In the genomic region with DNA sequence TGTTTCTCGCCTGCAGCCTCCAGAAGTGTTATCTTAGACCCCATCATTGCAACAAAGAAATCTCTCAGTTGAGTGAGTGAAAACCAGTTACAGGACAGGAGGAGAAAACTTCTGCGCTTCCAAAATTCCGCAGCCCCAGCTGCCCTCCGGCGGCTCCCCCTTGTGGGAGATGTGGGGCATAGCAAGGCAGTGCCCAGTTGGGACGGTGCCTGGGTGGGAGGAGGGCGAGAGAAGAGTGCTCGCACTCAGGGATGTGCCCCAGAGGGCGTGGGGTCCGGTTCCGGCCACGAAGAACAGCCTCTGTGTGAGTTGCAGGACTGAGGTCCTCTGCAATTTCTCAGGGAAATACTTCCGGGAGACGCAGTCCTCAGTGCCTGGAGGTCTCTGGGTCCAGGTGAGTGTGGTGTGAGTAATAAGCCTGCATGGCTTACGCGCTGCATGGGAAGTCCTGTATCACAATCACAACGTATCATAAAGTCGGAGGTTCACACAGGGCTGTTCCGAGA, we compare ENCODE assay signal across 8 cellular contexts.
DNase-seq lines count a peak whose midpoint lies in the region; ATAC-seq and TF ChIP-seq lines count a peak whose summit lies in the region.

No MANE protein-coding gene starts in this region.

- H3K4me1 Mint-ChIP-seq in brain, result peaks cover 59% of the 10 kb centered on the region
- H3K4me1 Mint-ChIP-seq in immature natural killer cell, result no peaks in the 10 kb centered on the region

- H3K27me3 ChIP-seq in SK-N-SH (ENCODE audit: insufficient read depth), result no peaks in the 10 kb centered on the region

- H3K9me3 Mint-ChIP-seq in brain (peaks cover 0 to 6% (median 0%) of the 10 kb centered on the region in 5 experiments), immature natural killer cell (no peaks in the 10 kb centered on the region)

- H2AFZ ChIP-seq in SK-N-SH (ENCODE audit: low read depth), result peak overlapping the region; percentile 61

- POLR2A ChIA-PET in SK-N-SH (lab: Yijun Ruan, JAX), result no interaction called here

- TF ChIP-seq CTCF in SK-N-SH (IDR thresholded peaks at IDR 0.05) (peak; percentile 98), brain (conservative IDR thresholded peaks at IDR 0.05) (peak; percentile 91 to 97)

- DNase-seq in Ammon's horn (ENCODE audit: low spot score), result peak; percentile 75
- peak; percentile 79 for DNase-seq in SK-N-SH
- peak in 2 of 3 donors; percentile 1 to 7 for DNase-seq in immature natural killer cell
- no peak for DNase-seq in amniotic stem cell (lab: John Stamatoyannopoulos, UW)

- H3F3A ChIP-seq in SK-N-SH (replicated peaks; ENCODE audit: insufficient read depth), result peaks cover 25% of the 10 kb centered on the region

- H3K4me3 Mint-ChIP-seq in brain (peak overlapping the region; percentile 76 to 92 (median 81)), immature natural killer cell (no peak overlapping the region)

- H3K36me3 ChIP-seq in SK-N-SH (replicated peaks in 1 of 2; ENCODE audit: control insufficient read depth in 1 of 2, insufficient read depth in 2 of 2, low read length in 1 of 2), result no peaks in the 10 kb centered on the region

- H3K9ac ChIP-seq in SK-N-SH, result peak overlapping the region; percentile 80

- ATAC-seq in GM18870 (IDR thresholded peaks at IDR 0.05; ENCODE audit: unreplicated experiment), result peak; percentile 43
- ATAC-seq in HG03439 (IDR thresholded peaks at IDR 0.05; ENCODE audit: unreplicated experiment), result peak; percentile 69

- H3K36me3 Mint-ChIP-seq in brain (peaks cover 4% of the 10 kb centered on the region), immature natural killer cell (no peaks in the 10 kb centered on the region)

- peak in 1 of 2 experiments; percentile 37; a peak in 1 of 4 replicates for TF ChIP-seq EP300 in SK-N-SH (IDR thresholded peaks at IDR 0.05; ENCODE audit: borderline replicate concordance in 1 of 2, low read depth in 1 of 2, low read length in 1 of 2)

- H3K4me1 ChIP-seq in SK-N-SH (ENCODE audit: control insufficient read depth in 1 of 2, insufficient read depth in 2 of 2, low read depth in 1 of 2, low read length in 1 of 2), result peaks cover 13 to 22% of the 10 kb centered on the region in 2 experiments

- no peaks in the 10 kb centered on the region for H4K20me1 ChIP-seq in SK-N-SH (ENCODE audit: insufficient read depth)

- CTCF ChIA-PET in SK-N-SH (lab: Yijun Ruan, JAX), result interaction anchor here (0.6 to 4.5 kb wide), 28 partner anchors 9 to 548 kb away, joined by 3 to 63 read pairs (median 4); no protein-coding TSS in a partner anchor

- WGBS in SK-N-SH (ENCODE audit: low lambda C conversion rate), result 7% methylated on average over 12 of the region's 19 CpGs

- H3K79me2 ChIP-seq in SK-N-SH (ENCODE audit: insufficient read depth), result peaks cover 47% of the 10 kb centered on the region

- peak; percentile 90 for TF ChIP-seq RAD21 in SK-N-SH (IDR thresholded peaks at IDR 0.05; ENCODE audit: low read length)

- H3K4me2 ChIP-seq in SK-N-SH, result peak overlapping the region; percentile 90

- H3K27ac Mint-ChIP-seq in brain, result peak overlapping the region; percentile 61 to 92 (median 73)
- H3K27ac Mint-ChIP-seq in immature natural killer cell, result no peak overlapping the region

- H3K9me2 ChIP-seq in SK-N-SH, result no peaks in the 10 kb centered on the region

- H3K27me3 Mint-ChIP-seq in brain (no peaks in the 10 kb centered on the region), immature natural killer cell (ENCODE audit: low read depth in 3 of 3) (peaks cover 6 to 11% (median 11%) of the 10 kb centered on the region in 3 donors)

- H3K9me3 ChIP-seq in SK-N-SH, result no peaks in the 10 kb centered on the region

- H3K27ac ChIP-seq in SK-N-SH (ENCODE audit: low read depth in 2 of 2, low read length in 1 of 2) (peak overlapping the region; percentile 85 to 99), skin epidermis (peak overlapping the region in 11 of 21 experiments; percentile 18 to 71 (median 46))

- H3K4me3 ChIP-seq in SK-N-SH (ENCODE audit: low read depth in 2 of 2, low read length in 1 of 2) (peak overlapping the region; percentile 47 to 67; a peak in 3 of 4 replicates), skin epidermis (peak overlapping the region in 4 of 7 experiments; percentile 9 to 34 (median 12))

TF ChIP-seq in SK-N-SH, 30 proteins besides CTCF, POLR2A, EP300 and RAD21 (continues in another document):
- no peak for TF ChIP-seq NRF1 (IDR thresholded peaks at IDR 0.05; ENCODE audit: low read depth, low read length)
- TF ChIP-seq, protein P1, sequence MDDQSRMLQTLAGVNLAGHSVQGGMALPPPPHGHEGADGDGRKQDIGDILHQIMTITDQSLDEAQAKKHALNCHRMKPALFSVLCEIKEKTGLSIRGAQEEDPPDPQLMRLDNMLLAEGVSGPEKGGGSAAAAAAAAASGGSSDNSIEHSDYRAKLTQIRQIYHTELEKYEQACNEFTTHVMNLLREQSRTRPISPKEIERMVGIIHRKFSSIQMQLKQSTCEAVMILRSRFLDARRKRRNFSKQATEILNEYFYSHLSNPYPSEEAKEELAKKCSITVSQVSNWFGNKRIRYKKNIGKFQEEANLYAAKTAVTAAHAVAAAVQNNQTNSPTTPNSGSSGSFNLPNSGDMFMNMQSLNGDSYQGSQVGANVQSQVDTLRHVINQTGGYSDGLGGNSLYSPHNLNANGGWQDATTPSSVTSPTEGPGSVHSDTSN (IDR thresholded peaks at IDR 0.05), result 0 out of 2 replicates have a peak, but pooled peaks have one; percentile 16
- no peak for TF ChIP-seq RCOR1 (IDR thresholded peaks at IDR 0.05; ENCODE audit: low read length)
- peak; percentile 58 for TF ChIP-seq TCF12 (IDR thresholded peaks at IDR 0.05)
- 0 out of 2 replicates have a peak, but pooled peaks have one; percentile 37 for TF ChIP-seq TEAD4 (IDR thresholded peaks at IDR 0.05; ENCODE audit: borderline replicate concordance, insufficient read depth)
- no peak for TF ChIP-seq JUND (IDR thresholded peaks at IDR 0.05)
- TF ChIP-seq, protein P2, sequence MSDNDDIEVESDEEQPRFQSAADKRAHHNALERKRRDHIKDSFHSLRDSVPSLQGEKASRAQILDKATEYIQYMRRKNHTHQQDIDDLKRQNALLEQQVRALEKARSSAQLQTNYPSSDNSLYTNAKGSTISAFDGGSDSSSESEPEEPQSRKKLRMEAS (IDR thresholded peaks at IDR 0.05; ENCODE audit: low read depth), result 0 out of 2 replicates have a peak, but pooled peaks have one; percentile 71
- no peak for TF ChIP-seq FOXJ3 (CRISPR knock-in tag; IDR thresholded peaks at IDR 0.05)
- no peak for TF ChIP-seq MXI1 (IDR thresholded peaks at IDR 0.05; ENCODE audit: low read depth, low read length)
- no peak for TF ChIP-seq MEF2A (IDR thresholded peaks at IDR 0.05; ENCODE audit: borderline replicate concordance, low read depth)
- TF ChIP-seq POLR2AphosphoS5 (IDR thresholded peaks at IDR 0.05; ENCODE audit: low read depth, low read length), result no peak
- TF ChIP-seq FOSL2 (IDR thresholded peaks at IDR 0.05; ENCODE audit: borderline replicate concordance, low read depth), result no peak
- TF ChIP-seq, protein P3, sequence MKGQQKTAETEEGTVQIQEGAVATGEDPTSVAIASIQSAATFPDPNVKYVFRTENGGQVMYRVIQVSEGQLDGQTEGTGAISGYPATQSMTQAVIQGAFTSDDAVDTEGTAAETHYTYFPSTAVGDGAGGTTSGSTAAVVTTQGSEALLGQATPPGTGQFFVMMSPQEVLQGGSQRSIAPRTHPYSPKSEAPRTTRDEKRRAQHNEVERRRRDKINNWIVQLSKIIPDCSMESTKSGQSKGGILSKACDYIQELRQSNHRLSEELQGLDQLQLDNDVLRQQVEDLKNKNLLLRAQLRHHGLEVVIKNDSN (IDR thresholded peaks at IDR 0.05; ENCODE audit: borderline replicate concordance, low read depth), result no peak
- peak; percentile 38 for TF ChIP-seq CHD2 (IDR thresholded peaks at IDR 0.05; ENCODE audit: low read length, partially characterized antibody)
- TF ChIP-seq, protein P4, sequence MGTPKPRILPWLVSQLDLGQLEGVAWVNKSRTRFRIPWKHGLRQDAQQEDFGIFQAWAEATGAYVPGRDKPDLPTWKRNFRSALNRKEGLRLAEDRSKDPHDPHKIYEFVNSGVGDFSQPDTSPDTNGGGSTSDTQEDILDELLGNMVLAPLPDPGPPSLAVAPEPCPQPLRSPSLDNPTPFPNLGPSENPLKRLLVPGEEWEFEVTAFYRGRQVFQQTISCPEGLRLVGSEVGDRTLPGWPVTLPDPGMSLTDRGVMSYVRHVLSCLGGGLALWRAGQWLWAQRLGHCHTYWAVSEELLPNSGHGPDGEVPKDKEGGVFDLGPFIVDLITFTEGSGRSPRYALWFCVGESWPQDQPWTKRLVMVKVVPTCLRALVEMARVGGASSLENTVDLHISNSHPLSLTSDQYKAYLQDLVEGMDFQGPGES (IDR thresholded peaks at IDR 0.05; ENCODE audit: low read depth, low read length), result no peak
- TF ChIP-seq, protein P5, sequence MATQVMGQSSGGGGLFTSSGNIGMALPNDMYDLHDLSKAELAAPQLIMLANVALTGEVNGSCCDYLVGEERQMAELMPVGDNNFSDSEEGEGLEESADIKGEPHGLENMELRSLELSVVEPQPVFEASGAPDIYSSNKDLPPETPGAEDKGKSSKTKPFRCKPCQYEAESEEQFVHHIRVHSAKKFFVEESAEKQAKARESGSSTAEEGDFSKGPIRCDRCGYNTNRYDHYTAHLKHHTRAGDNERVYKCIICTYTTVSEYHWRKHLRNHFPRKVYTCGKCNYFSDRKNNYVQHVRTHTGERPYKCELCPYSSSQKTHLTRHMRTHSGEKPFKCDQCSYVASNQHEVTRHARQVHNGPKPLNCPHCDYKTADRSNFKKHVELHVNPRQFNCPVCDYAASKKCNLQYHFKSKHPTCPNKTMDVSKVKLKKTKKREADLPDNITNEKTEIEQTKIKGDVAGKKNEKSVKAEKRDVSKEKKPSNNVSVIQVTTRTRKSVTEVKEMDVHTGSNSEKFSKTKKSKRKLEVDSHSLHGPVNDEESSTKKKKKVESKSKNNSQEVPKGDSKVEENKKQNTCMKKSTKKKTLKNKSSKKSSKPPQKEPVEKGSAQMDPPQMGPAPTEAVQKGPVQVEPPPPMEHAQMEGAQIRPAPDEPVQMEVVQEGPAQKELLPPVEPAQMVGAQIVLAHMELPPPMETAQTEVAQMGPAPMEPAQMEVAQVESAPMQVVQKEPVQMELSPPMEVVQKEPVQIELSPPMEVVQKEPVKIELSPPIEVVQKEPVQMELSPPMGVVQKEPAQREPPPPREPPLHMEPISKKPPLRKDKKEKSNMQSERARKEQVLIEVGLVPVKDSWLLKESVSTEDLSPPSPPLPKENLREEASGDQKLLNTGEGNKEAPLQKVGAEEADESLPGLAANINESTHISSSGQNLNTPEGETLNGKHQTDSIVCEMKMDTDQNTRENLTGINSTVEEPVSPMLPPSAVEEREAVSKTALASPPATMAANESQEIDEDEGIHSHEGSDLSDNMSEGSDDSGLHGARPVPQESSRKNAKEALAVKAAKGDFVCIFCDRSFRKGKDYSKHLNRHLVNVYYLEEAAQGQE (IDR thresholded peaks at IDR 0.05; ENCODE audit: low read depth, low read length), result peak; percentile 27; the same call in 1 of the 2 replicates
- TF ChIP-seq RXRA (IDR thresholded peaks at IDR 0.05; ENCODE audit: borderline replicate concordance, low read depth), result 0 out of 2 replicates have a peak, but pooled peaks have one; percentile 10
- no peak for TF ChIP-seq ELF1 (IDR thresholded peaks at IDR 0.05)
- TF ChIP-seq GATA2 (CRISPR knock-in tag; IDR thresholded peaks at IDR 0.05), result no peak

Comparison
In these comparisons a context has a peak if more than half of its experiments do, and no peak if none do; other contexts are left out.
1. H3K27ac Mint-ChIP-seq: peak in brain (5 of 5); none in immature natural killer cell (0 of 6).
2. H3K4me3 Mint-ChIP-seq: peak in brain (5 of 5); none in immature natural killer cell (0 of 5).